Comparison of ENCODE assay signal across 23 cellular contexts in genomic region chr19:39830406-39830805, GRCh38. TPM values are rescaled to one million over a fixed set of nuclear protein-coding genes. Genes with fewer than 3 reads are reported as not detected.
"Had no signal": no experiment of that assay in that cellular context is flagged by ENCODE, and none has a peak within 500 bp of the region (broad histone marks: within the 10 kb centered on the region; RNA-seq: fewer than 3 reads in every experiment).

No MANE protein-coding gene starts in this region.

- H3K27ac ChIP-seq: body of pancreas, esophagus muscularis mucosa, skin epidermis, testis, vagina had no signal

- H3K4me3 Mint-ChIP-seq: activated naive CD4-positive, alpha-beta T cell treated with anti-CD3 and anti-CD28 coated beads, Interleukin-2, amount 50 U/mL, for 24 hours; effector memory CD8-positive, alpha-beta T cell; T-cell had no signal

- H3K9me3 ChIP-seq: body of pancreas, esophagus muscularis mucosa, testis, vagina had no signal

- H3K27me3 Mint-ChIP-seq: activated naive CD4-positive, alpha-beta T cell treated with anti-CD3 and anti-CD28 coated beads, Interleukin-2, amount 50 U/mL, for 24 hours; effector memory CD8-positive, alpha-beta T cell; T-cell had no signal

- H3K27ac Mint-ChIP-seq: activated naive CD4-positive, alpha-beta T cell treated with anti-CD3 and anti-CD28 coated beads, Interleukin-2, amount 50 U/mL, for 24 hours had no signal

- ATAC-seq: body of pancreas; effector memory CD8-positive, alpha-beta T cell; left cardiac atrium; SK-N-SH treated with all-trans-retinoic acid at 6 μM for 48 hours; T-cell had no signal

- H3K9me3 Mint-ChIP-seq: activated naive CD4-positive, alpha-beta T cell treated with anti-CD3 and anti-CD28 coated beads, Interleukin-2, amount 50 U/mL, for 24 hours; effector memory CD8-positive, alpha-beta T cell; T-cell had no signal

- DNase-seq: activated gamma-delta T cell; activated T-cell treated with anti-CD3 and anti-CD28 coated beads, Interleukin-2, amount 50 U/mL, for 48 hours; anterior cingulate cortex; body of pancreas; caudate nucleus; effector memory CD8-positive, alpha-beta T cell; head of caudate nucleus; hypothalamus; left cardiac atrium; stimulated activated CD4-positive, alpha-beta T cell treated with anti-CD3 and anti-CD28 coated beads, Interleukin-1b, Interleukin-23, amount 100 ng/mL, for 48 hours; T-cell; testis; trophoblast cell had no signal

- H3K27me3 ChIP-seq: body of pancreas, esophagus muscularis mucosa, testis, vagina had no signal

RNA-seq across cellular contexts. Expression of gene LEUTX, which starts 51.8 kb away (rescaled TPM):
- total RNA-seq: body of pancreas, dermis microvascular lymphatic vessel endothelial cell, esophagus muscularis mucosa, frontal cortex, left cardiac atrium, liver, osteoblast, posterior vena cava, T-cell, testis, vagina had no signal
